25 cellular contexts compared by ENCODE assay signal in the genomic region with DNA sequence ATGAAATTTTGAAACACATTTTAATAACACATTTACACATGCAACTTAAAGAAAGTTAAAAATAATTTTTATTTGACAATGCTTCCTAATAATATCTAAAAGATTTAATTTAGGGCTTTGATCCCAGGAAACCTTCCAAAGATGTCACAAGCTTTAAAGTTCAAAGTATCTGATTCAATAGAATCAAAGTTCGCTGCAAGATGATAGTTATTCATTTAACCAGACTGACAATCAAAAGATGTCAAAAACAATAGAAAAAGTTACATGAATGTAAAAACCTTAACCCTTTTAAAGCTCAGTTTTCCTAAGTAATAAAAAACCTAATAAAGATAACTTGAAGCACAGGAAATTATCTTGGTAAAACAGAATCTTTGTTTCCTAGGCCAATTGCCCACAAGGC.
A peak's percentile ranks its signal among the peaks of the same experiment; 100 is the strongest.
DNase-seq lines count a peak whose midpoint lies in the region; ATAC-seq, FAIRE-seq and TF ChIP-seq lines count a peak whose summit lies in the region.
"Had no signal": no experiment of that assay in that cellular context is flagged by ENCODE, and none has a peak within 500 bp of the region (broad histone marks: within the 10 kb centered on the region; RNA-seq: fewer than 3 reads in every experiment).

No MANE protein-coding gene starts in this region.

- no peak overlapping the region for H3K4me3 Mint-ChIP-seq in endodermal cell
- H3K4me3 Mint-ChIP-seq: CD14-positive monocyte; CD4-positive, alpha-beta memory T cell; CD4-positive, CD25-positive, alpha-beta regulatory T cell; CD8-positive, alpha-beta memory T cell had no signal

- WGBS in endodermal cell (ENCODE audit: insufficient coverage in 1 of 2, insufficient read length in 1 of 2), 2 experiments, result 80% methylated on average over 1 of the region's 1 CpG; no CpG with 5 or more reads in 1 of the 2 experiments
- 28% methylated on average over 1 of the region's 1 CpG for WGBS in right lobe of liver (ENCODE audit: insufficient coverage, low coverage, low lambda C conversion rate, missing lambda C conversion rate)

- no peaks in the 10 kb centered on the region for H3K27me3 ChIP-seq in endodermal cell (ENCODE audit: control insufficient read depth, insufficient read depth, low read length, poor library complexity, severe bottlenecking)
- H3K27me3 ChIP-seq in right lobe of liver, result no peaks in the 10 kb centered on the region
- H3K27me3 ChIP-seq: BE2C, BLaER1 had no signal

- no peak overlapping the region for H3K27ac Mint-ChIP-seq in endodermal cell
- H3K27ac Mint-ChIP-seq: CD14-positive monocyte; CD4-positive, alpha-beta memory T cell; CD4-positive, CD25-positive, alpha-beta regulatory T cell; CD8-positive, alpha-beta memory T cell had no signal

- DNase-seq in endodermal cell, result no peak
- DNase-seq in frontal cortex (ENCODE audit: low spot score in 2 of 2), result no peak
- no peak for DNase-seq in right lobe of liver
- DNase-seq in T1000 (lab: John Stamatoyannopoulos, UW), result no peak
- DNase-seq in hippocampal formation (lab: John Stamatoyannopoulos, UW), result no peak
- DNase-seq: 8988T; ACHN; BE2C; C1 segment of cervical spinal cord; CD4-positive, alpha-beta memory T cell; CD4-positive, CD25-positive, alpha-beta regulatory T cell; CD8-positive, alpha-beta memory T cell; COR-L47; DMS 273 treated with DMSO at 0.1 percent for 48 hours; DMS153; DMS79; DND-41; EL; GDM1 had no signal

- H3K36me3 ChIP-seq in endodermal cell (ENCODE audit: control insufficient read depth, insufficient read depth, low read length) (no peaks in the 10 kb centered on the region), right lobe of liver (no peaks in the 10 kb centered on the region)
- H3K36me3 ChIP-seq: BE2C, BLaER1 had no signal

- TF ChIP-seq CTCF in endodermal cell (conservative IDR thresholded peaks at IDR 0.05) (no peak), right lobe of liver (IDR thresholded peaks at IDR 0.05) (no peak)

- peaks cover 2% of the 10 kb centered on the region for H3K36me3 Mint-ChIP-seq in endodermal cell (ENCODE audit: low read depth)
- H3K36me3 Mint-ChIP-seq: CD14-positive monocyte; CD4-positive, CD25-positive, alpha-beta regulatory T cell had no signal

- no peaks in the 10 kb centered on the region for H3K4me1 Mint-ChIP-seq in endodermal cell
- H3K4me1 Mint-ChIP-seq: CD14-positive monocyte; CD4-positive, alpha-beta memory T cell; CD8-positive, alpha-beta memory T cell had no signal

- H3K9me3 ChIP-seq in endodermal cell (ENCODE audit: control insufficient read depth, low read length) (peaks cover 77% of the 10 kb centered on the region), right lobe of liver (peaks cover 0 to 24% (median 11%) of the 10 kb centered on the region in 4 donors)
- H3K9me3 ChIP-seq: BE2C had no signal

- H3K27ac ChIP-seq in endodermal cell (ENCODE audit: low read depth, low read length), result no peak overlapping the region
- H3K27ac ChIP-seq in right lobe of liver, result peak overlapping the region; percentile 38 to 77 (median 59)
- H3K27ac ChIP-seq: BLaER1 had no signal

- FAIRE-seq in frontal cortex (lab: Jason Lieb, UNC), result peak; percentile 30
- FAIRE-seq: A204.1, GM12878, GM12892, GM18507 had no signal

- no peak overlapping the region for H3K9ac ChIP-seq in endodermal cell (ENCODE audit: extremely low read depth, low read length, poor library complexity, severe bottlenecking)
- H3K9ac ChIP-seq: BLaER1 had no signal

- peak; percentile 61 to 83 (median 72) for ATAC-seq in right lobe of liver
- ATAC-seq: GM12878 had no signal

- H3K27me3 Mint-ChIP-seq in endodermal cell (ENCODE audit: insufficient read depth), result peaks cover 7% of the 10 kb centered on the region

- H3K4me3 ChIP-seq in endodermal cell (ENCODE audit: low read length) (peak overlapping the region; percentile 43), right lobe of liver (no peak overlapping the region)
- H3K4me3 ChIP-seq: BLaER1, GM12878 had no signal

- H3K9me3 Mint-ChIP-seq in endodermal cell, result peaks cover 88% of the 10 kb centered on the region

- intact Hi-C loops in right lobe of liver (cut with DNase I), result no loop called here

- no peak for TF ChIP-seq POLR2A in right lobe of liver (IDR thresholded peaks at IDR 0.05)

- H3K4me1 ChIP-seq in endodermal cell (ENCODE audit: control insufficient read depth, insufficient read depth, low read length), result no peaks in the 10 kb centered on the region
- H3K4me1 ChIP-seq in right lobe of liver, result peaks cover 0 to 24% (median 5%) of the 10 kb centered on the region in 4 donors
- H3K4me1 ChIP-seq: BE2C, BLaER1 had no signal
